ENCODE assay signal across 28 cellular contexts in the genomic region with DNA sequence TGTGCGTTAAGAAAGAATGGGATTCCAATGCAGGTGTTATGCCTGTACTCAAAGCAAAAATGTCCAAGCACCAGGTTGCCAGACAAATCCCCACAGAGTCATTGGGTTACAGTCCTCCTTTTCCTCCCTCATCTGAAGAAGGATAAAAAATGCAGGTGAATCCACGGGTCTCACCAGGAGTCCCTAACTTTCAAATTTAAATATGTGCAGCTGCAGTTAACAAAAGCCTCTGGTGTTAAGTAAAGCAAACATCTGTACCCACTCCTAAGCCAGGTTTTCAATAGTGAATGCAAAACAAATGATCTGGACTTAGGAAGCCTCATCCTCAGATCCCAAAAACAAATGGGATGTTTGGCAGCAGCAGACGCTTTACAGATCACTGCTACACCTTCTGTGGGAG.
"Had no signal": no experiment of that assay in that cellular context is flagged by ENCODE, and none has a peak within 500 bp of the region (broad histone marks: within the 10 kb centered on the region; RNA-seq: fewer than 3 reads in every experiment).

No MANE protein-coding gene starts in this region.

- H3K27ac ChIP-seq: left lung, ovary, prostate gland, skin epidermis, stomach, tibial nerve, uterus had no signal

- H3K4me3 ChIP-seq: left lung, lung, ovary, prostate gland, skin epidermis, stomach, tibial nerve, uterus had no signal

- H3K27ac Mint-ChIP-seq: immature natural killer cell; mesothelial cell of epicardium; naive B cell; natural killer cell; nephron progenitor cell; stimulated activated naive B cell treated with anti-CD40 and anti-IgM and Interleukin-4, amounts not matched to agents 10 μg/mL and 1 μg/mL and 100 μg/mL, for 72 hours; type B pancreatic cell had no signal

- ATAC-seq: left colon; left lung; natural killer cell; right cardiac atrium; sciatic nerve; stimulated activated naive CD8-positive, alpha-beta T cell treated with anti-CD3 and anti-CD28 coated beads, Interleukin-15, Interleukin-2, amounts not matched to agents 100 U/mL and 50 U/mL, for 24 hours had no signal

- H3K27me3 Mint-ChIP-seq: naive B cell; stimulated activated naive B cell treated with anti-CD40 and anti-IgM and Interleukin-4, amounts not matched to agents 10 μg/mL and 1 μg/mL and 100 μg/mL, for 72 hours had no signal

- H3K9me3 Mint-ChIP-seq: natural killer cell had no signal

- H3K27me3 ChIP-seq: left lung, ovary, stomach, tibial nerve, uterus had no signal

- H3K4me1 Mint-ChIP-seq: immature natural killer cell, mesothelial cell of epicardium, natural killer cell had no signal

- H3K36me3 Mint-ChIP-seq: mesothelial cell of epicardium, naive B cell, natural killer cell, type B pancreatic cell had no signal

- H3K4me3 Mint-ChIP-seq: immature natural killer cell; mesothelial cell of epicardium; naive B cell; natural killer cell; nephron progenitor cell; stimulated activated naive B cell treated with anti-CD40 and anti-IgM and Interleukin-4, amounts not matched to agents 10 μg/mL and 1 μg/mL and 100 μg/mL, for 72 hours; type B pancreatic cell had no signal

- H3K9me3 ChIP-seq: ovary, prostate gland, uterus had no signal

- H3K36me3 ChIP-seq: left lung, ovary, prostate gland, stomach, tibial nerve, uterus had no signal

- DNase-seq: hypothalamus; immature natural killer cell; kidney; left colon; left lung; mesendoderm; naive B cell; natural killer cell; nephron progenitor cell; ovary; posterior cingulate gyrus; retina; right cardiac atrium; stimulated activated CD4-positive, alpha-beta T cell treated with anti-CD3 and anti-CD28 coated beads, Interleukin-12 subunit alpha, Interleukin-12 subunit beta, amount 100 ng/mL, for 4 hours; stimulated activated CD4-positive, alpha-beta T cell treated with anti-CD3 and anti-CD28 coated beads, Interleukin-15, amount 100 ng/mL, for 24 hours; stimulated activated CD4-positive, alpha-beta T cell treated with anti-CD3 and anti-CD28 coated beads, Interleukin-2, amount 100 ng/mL, for 24 hours; stimulated activated CD4-positive, alpha-beta T cell treated with anti-CD3 and anti-CD28 coated beads, Interleukin-4, amount 100 ng/mL, for 1 hour; stimulated activated naive B cell treated with anti-CD40 and anti-IgM and Interleukin-4, amounts not matched to agents 10 μg/mL and 1 μg/mL and 100 μg/mL, for 72 hours; stimulated activated naive CD8-positive, alpha-beta T cell treated with anti-CD3 and anti-CD28 coated beads, Interleukin-15, Interleukin-2, amounts not matched to agents 100 U/mL and 50 U/mL, for 24 hours; stomach; uterus had no signal

- H3K4me1 ChIP-seq: left lung, prostate gland, stomach, tibial nerve, uterus had no signal
